18 cellular contexts compared by ENCODE assay signal in the genomic region with DNA sequence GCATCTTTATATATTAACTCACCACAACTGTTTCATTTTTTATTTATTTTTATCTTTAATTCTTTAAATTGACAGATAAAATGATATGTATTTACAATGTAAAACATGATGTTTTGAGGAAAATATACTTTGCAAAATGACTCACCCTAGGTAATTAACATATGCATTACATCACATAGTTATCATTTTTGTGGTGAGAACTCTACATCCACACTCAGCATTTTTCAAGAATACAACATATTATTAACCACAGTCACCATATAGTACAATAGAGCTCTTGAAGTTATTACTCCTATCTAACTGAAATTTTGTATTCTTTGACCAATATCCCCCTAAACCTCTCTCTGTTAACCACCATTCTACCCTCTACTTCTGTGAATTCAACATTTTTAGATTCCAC.
DNase-seq lines count a peak whose midpoint lies in the region; ATAC-seq, FAIRE-seq and TF ChIP-seq lines count a peak whose summit lies in the region.
"Had no signal": no experiment of that assay in that cellular context is flagged by ENCODE, and none has a peak within 500 bp of the region (broad histone marks: within the 10 kb centered on the region; RNA-seq: fewer than 3 reads in every experiment).

No MANE protein-coding gene starts in this region.

- H3K79me2 ChIP-seq in K562 (ENCODE audit: control insufficient read depth, insufficient read depth, low read length), result no peaks in the 10 kb centered on the region

- BruUV-seq in A673 (replicated peaks; lab: Mats Ljungman, UMichigan) (TSS peak; percentile 96), IMR-90 (replicated peaks; lab: Mats Ljungman, UMichigan) (no TSS peak), K562 (replicated peaks; lab: Mats Ljungman, UMichigan) (no TSS peak)

- peak overlapping the region; percentile 76 for H2BK5ac ChIP-seq in IMR-90 (ENCODE audit: low read depth, low read length, poor library complexity, severe bottlenecking)

- TF ChIP-seq RAD21 in IMR-90 (IDR thresholded peaks at IDR 0.05; ENCODE audit: low read length), result no peak
- no peak for TF ChIP-seq RAD21 in K562 (CRISPR knock-in tag; conservative IDR thresholded peaks at IDR 0.05 in 1 of 2, IDR thresholded peaks at IDR 0.05 in 1 of 2)

- no peak overlapping the region for H3K14ac ChIP-seq in IMR-90 (replicated peaks; ENCODE audit: low read depth, low read length)

- H3K9ac ChIP-seq in IMR-90 (ENCODE audit: low read depth, low read length) (no peak overlapping the region), K562 (ENCODE audit: insufficient read depth in 1 of 2, low read depth in 2 of 2, low read length in 2 of 2) (no peak overlapping the region)

- TF ChIP-seq CTCF in A673 (conservative IDR thresholded peaks at IDR 0.05; ENCODE audit: low read depth, low read length), result no peak
- TF ChIP-seq CTCF in IMR-90 (conservative IDR thresholded peaks at IDR 0.05; ENCODE audit: low read depth, low read length), result no peak
- no peak for TF ChIP-seq CTCF in K562 (IDR thresholded peaks at IDR 0.05 in 2 of 3, conservative IDR thresholded peaks at IDR 0.05 in 1 of 3; ENCODE audit: insufficient read depth in 2 of 3, low read depth in 1 of 3, low read length in 3 of 3)

- H3K9me1 ChIP-seq in IMR-90 (ENCODE audit: insufficient read depth, low read length), result no peaks in the 10 kb centered on the region
- no peaks in the 10 kb centered on the region for H3K9me1 ChIP-seq in K562 (ENCODE audit: control insufficient read depth, insufficient read depth, low read length)

- H4K8ac ChIP-seq in IMR-90 (ENCODE audit: low read depth in 2 of 2, low read length in 2 of 2), result no peak overlapping the region; a peak in 1 of 4 replicates

- dilution Hi-C loops in IMR-90 (cut with HindIII; ENCODE audit: low sequenced_read_pairs, unreplicated experiment), result no loop called here

- H3K4me1 ChIP-seq in A673 (ENCODE audit: insufficient read depth, low read length, poor library complexity, severe bottlenecking) (peaks cover 3% of the 10 kb centered on the region), IMR-90 (ENCODE audit: control insufficient read depth, insufficient read depth, low read length) (no peaks in the 10 kb centered on the region), K562 (replicated peaks in 1 of 2; ENCODE audit: control insufficient read depth in 2 of 2, insufficient read depth in 2 of 2, low read length in 2 of 2) (no peaks in the 10 kb centered on the region; a peak in 3 of 5 replicates)
- H3K4me1 ChIP-seq: Caco-2, stomach, vagina had no signal

- H3K4me3 ChIP-seq in A673 (ENCODE audit: low read depth, low read length, poor library complexity, severe bottlenecking) (no peak overlapping the region), IMR-90 (ENCODE audit: insufficient read depth, low read depth, low read length) (no peak overlapping the region), K562 (no peak overlapping the region), H7 (ENCODE audit: insufficient read depth, low read depth, low read length) (no peak overlapping the region)
- H3K4me3 ChIP-seq: lung, skin epidermis, stomach, vagina had no signal

- no peak overlapping the region for H2AK9ac ChIP-seq in IMR-90 (replicated peaks; ENCODE audit: low read depth, low read length, poor library complexity)

- no peak overlapping the region for H3K56ac ChIP-seq in IMR-90 (ENCODE audit: extremely low read depth, insufficient read depth, low read length)

- no peak overlapping the region for H2BK20ac ChIP-seq in IMR-90 (ENCODE audit: low read depth, low read length)

- DNase-seq in A673 (ENCODE audit: low spot score), result peak; percentile 51
- DNase-seq in IMR-90, result peak; percentile 61
- DNase-seq in K562 (ENCODE audit: extremely low read depth in 1 of 4, low spot score in 3 of 4), result no peak
- DNase-seq in foreskin melanocyte, result peak; percentile 69
- DNase-seq in urothelium cell line (ENCODE audit: low spot score), result no peak
- no peak for DNase-seq in H7
- DNase-seq in NCI-H1048 (lab: John Stamatoyannopoulos, UW), result no peak
- no peak for DNase-seq in NCI-H748 treated with DMSO at 0.1 percent for 48 hours (lab: John Stamatoyannopoulos, UW)
- DNase-seq: activated CD8-positive, alpha-beta memory T cell treated with anti-CD3 and anti-CD28 coated beads for 24 hours; activated gamma-delta T cell; Caco-2; NCI-H1436 treated with DMSO at 0.1 percent for 48 hours; NCI-H446 treated with DMSO at 0.1 percent for 48 hours; stomach; T-cell had no signal

- no peak overlapping the region for H3K23ac ChIP-seq in IMR-90 (ENCODE audit: low read depth, low read length)

- TF ChIP-seq POLR2A in IMR-90 (IDR thresholded peaks at IDR 0.05; ENCODE audit: low read depth, low read length) (no peak), K562 (conservative IDR thresholded peaks at IDR 0.05) (no peak)

- H2AFZ ChIP-seq in IMR-90 (replicated peaks; ENCODE audit: low read length, poor library complexity) (no peak overlapping the region), K562 (ENCODE audit: low read depth, low read length) (no peak overlapping the region)

- H3K4ac ChIP-seq in IMR-90 (ENCODE audit: low read depth, low read length), result no peak overlapping the region

- in situ Hi-C loops in IMR-90 (cut with MboI; ENCODE audit: low sequenced_read_pairs), result no loop called here
- in situ Hi-C loops in K562 (cut with MboI), result no loop called here

- no peak overlapping the region for H4K91ac ChIP-seq in IMR-90 (ENCODE audit: insufficient read depth, low read depth, low read length)

- no peaks in the 10 kb centered on the region for H3K79me1 ChIP-seq in IMR-90 (ENCODE audit: low read depth in 1 of 2, low read length in 2 of 2)

- no peaks in the 10 kb centered on the region for H3K27me3 ChIP-seq in A673 (replicated peaks; ENCODE audit: insufficient read depth, low read depth, low read length, poor library complexity)
- no peaks in the 10 kb centered on the region for H3K27me3 ChIP-seq in IMR-90 (ENCODE audit: control insufficient read depth, insufficient read depth, low read length)
- no peaks in the 10 kb centered on the region for H3K27me3 ChIP-seq in K562 (ENCODE audit: control insufficient read depth in 2 of 2, insufficient read depth in 2 of 2, low read length in 2 of 2)
- H3K27me3 ChIP-seq in H7 (ENCODE audit: control insufficient read depth, insufficient read depth, low read length), result no peaks in the 10 kb centered on the region
- H3K27me3 ChIP-seq: stomach, vagina had no signal

- FAIRE-seq in K562 (lab: Jason Lieb, UNC) (no peak), urothelium cell line (lab: Jason Lieb, UNC) (no peak)

- no peak overlapping the region for H4K5ac ChIP-seq in IMR-90 (ENCODE audit: low read depth, low read length)

- no peak overlapping the region for H2BK15ac ChIP-seq in IMR-90 (ENCODE audit: low read depth, low read length)

- no peak overlapping the region for H3K4me2 ChIP-seq in IMR-90 (ENCODE audit: low read depth, low read length)
- no peak overlapping the region for H3K4me2 ChIP-seq in K562 (ENCODE audit: insufficient read depth, low read length)

- no peaks in the 10 kb centered on the region for H3K36me3 ChIP-seq in A673 (ENCODE audit: insufficient read depth, low read length, poor library complexity, severe bottlenecking)
- no peaks in the 10 kb centered on the region for H3K36me3 ChIP-seq in IMR-90 (ENCODE audit: control insufficient read depth, insufficient read depth, low read length)
- H3K36me3 ChIP-seq in K562 (ENCODE audit: control insufficient read depth, insufficient read depth, low read length), result no peaks in the 10 kb centered on the region
- no peaks in the 10 kb centered on the region for H3K36me3 ChIP-seq in H7 (replicated peaks; ENCODE audit: control insufficient read depth, insufficient read depth, low read length)
- H3K36me3 ChIP-seq: stomach, vagina had no signal

- H3K9me3 ChIP-seq in A673 (ENCODE audit: low read depth, low read length, poor library complexity, severe bottlenecking) (no peaks in the 10 kb centered on the region), IMR-90 (ENCODE audit: control insufficient read depth, insufficient read depth, low read length) (peaks cover 2% of the 10 kb centered on the region; the same call in 1 of the 2 replicates), K562 (replicated peaks; ENCODE audit: control insufficient read depth, insufficient read depth, low read depth, low read length) (no peaks in the 10 kb centered on the region)
- H3K9me3 ChIP-seq: Caco-2, stomach, vagina had no signal

- no peak overlapping the region for H2AK5ac ChIP-seq in IMR-90 (ENCODE audit: low read depth, low read length)

- H3K27ac ChIP-seq in A673 (ENCODE audit: low read depth, low read length, poor library complexity, severe bottlenecking), result no peak overlapping the region
- H3K27ac ChIP-seq in IMR-90 (ENCODE audit: insufficient read depth, low read length), result no peak overlapping the region
- H3K27ac ChIP-seq in K562 (ENCODE audit: extremely low read depth, low read depth, low read length), result no peak overlapping the region
- H3K27ac ChIP-seq: skin epidermis, stomach, vagina had no signal

- TF ChIP-seq EP300 in K562 (IDR thresholded peaks at IDR 0.05; ENCODE audit: low read length), result no peak

- intact Hi-C loops in A673 (cut with micrococcal nuclease; ENCODE audit: unreplicated experiment), result no loop called here
- intact Hi-C loops in IMR-90 (cut with micrococcal nuclease), result loop anchor here (5.0 kb wide), 1 partner anchor 94 kb away; no protein-coding TSS in a partner anchor
- intact Hi-C loops in K562 (cut with micrococcal nuclease), result no loop called here

- H3K18ac ChIP-seq in IMR-90 (ENCODE audit: low read depth, low read length), result peak overlapping the region; percentile 61

- POLR2A ChIA-PET in A673 (lab: Charles Lee; ENCODE audit: low non-redundant PET), result no interaction called here
- POLR2A ChIA-PET in IMR-90 (lab: Charles Lee; ENCODE audit: unreplicated experiment), result no interaction called here
- POLR2A ChIA-PET in K562 (lab: Yijun Ruan, JAX), result no interaction called here

- CTCF ChIA-PET in A673 (lab: Charles Lee), result no interaction called here
- CTCF ChIA-PET in IMR-90 (lab: Yijun Ruan, JAX), result no interaction called here
- CTCF ChIA-PET in K562 (lab: Yijun Ruan, JAX; ENCODE audit: low intra/inter-chr PET ratio), result no interaction called here

- ATAC-seq in IMR-90 (ENCODE audit: low read depth) (peak; percentile 35; the same call in 1 of the 2 replicates), K562 (no peak)
- ATAC-seq: T-cell had no signal

- H4K20me1 ChIP-seq in IMR-90 (ENCODE audit: insufficient read depth, low read length), result no peaks in the 10 kb centered on the region
- no peaks in the 10 kb centered on the region for H4K20me1 ChIP-seq in K562 (replicated peaks; ENCODE audit: control insufficient read depth, insufficient read depth, low read length)

- no peak overlapping the region for H2BK120ac ChIP-seq in IMR-90 (ENCODE audit: low read depth, low read length)

TF ChIP-seq in K562, 482 proteins besides CTCF, POLR2A, EP300 and RAD21 (continues in another document):
- TF ChIP-seq SMARCB1 (IDR thresholded peaks at IDR 0.05; ENCODE audit: insufficient read length, low read depth) (no peak), CTBP1 (IDR thresholded peaks at IDR 0.05; ENCODE audit: borderline replicate concordance) (no peak), SIN3B (IDR thresholded peaks at IDR 0.05; ENCODE audit: low read depth) (no peak), YY1 (IDR thresholded peaks at IDR 0.05; ENCODE audit: borderline replicate concordance in 1 of 3, control insufficient read depth in 1 of 3, extremely low read depth in 1 of 3, insufficient read depth in 3 of 3, insufficient read length in 1 of 3, insufficient replicate concordance in 2 of 3, low read depth in 1 of 3, low read length in 2 of 3) (no peak), RBM22 (IDR thresholded peaks at IDR 0.05; ENCODE audit: low read depth, low read length, poor library complexity, severe bottlenecking) (no peak)

Comparison
In these comparisons a context has a peak if more than half of its experiments do, and no peak if none do; other contexts are left out.
1. DNase-seq: peak in A673 (single experiment), IMR-90 (single experiment) and foreskin melanocyte (single experiment); none in K562 (0 of 4), urothelium cell line (single experiment), H7 (single experiment), NCI-H1048 (single experiment) and NCI-H748 treated with DMSO at 0.1 percent for 48 hours (single experiment).